In the genomic region with DNA sequence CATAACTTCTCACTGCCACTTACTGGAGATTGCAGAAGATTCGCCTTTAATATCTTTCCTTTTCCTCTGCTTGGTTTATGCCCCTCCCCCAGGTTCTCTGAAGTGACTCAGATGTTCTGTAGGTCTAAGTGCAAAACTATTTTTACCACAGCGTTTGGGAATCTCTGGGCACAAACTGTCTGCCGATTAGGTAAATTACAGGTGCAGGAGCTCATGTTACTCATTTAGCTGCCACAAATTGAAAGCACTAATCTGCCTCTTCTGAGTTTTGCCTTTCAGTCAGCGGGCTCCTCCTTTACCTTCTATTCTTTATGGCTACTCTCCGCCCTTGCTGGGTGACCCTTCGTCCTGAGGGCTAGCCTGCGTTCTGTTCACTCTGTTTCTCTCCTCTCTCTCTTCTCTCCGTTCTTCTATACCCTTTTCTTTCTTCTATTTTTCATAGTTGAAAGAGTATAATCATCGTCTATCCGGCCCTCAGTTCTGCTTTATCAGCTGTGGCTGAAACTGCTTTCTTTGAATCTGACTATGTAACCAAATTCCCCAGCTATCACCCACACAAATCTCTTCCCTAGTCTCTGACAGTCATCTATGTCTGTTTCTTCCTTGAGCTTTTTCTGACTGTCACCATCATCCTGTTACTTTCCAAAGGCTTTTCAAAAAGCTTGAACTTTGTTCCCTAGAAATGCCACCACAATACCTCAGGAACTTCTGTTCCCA, we compare ENCODE assay signal across 7 cellular contexts. TPM values are rescaled to one million over a fixed set of nuclear protein-coding genes. Genes with fewer than 3 reads are reported as not detected.
DNase-seq lines count a peak whose midpoint lies in the region; ATAC-seq and TF ChIP-seq lines count a peak whose summit lies in the region.

No MANE protein-coding gene starts in this region.

- 21% methylated on average over 10 of the region's 10 CpGs for WGBS in right lobe of liver (ENCODE audit: insufficient coverage, low coverage, low lambda C conversion rate, missing lambda C conversion rate)

- TF ChIP-seq POLR2A in right lobe of liver (IDR thresholded peaks at IDR 0.05), result peak; percentile 81

- DNase-seq in RPMI8226 (peak; percentile 81), right lobe of liver (peak in 1 of 3 donors; percentile 64), HEK293T (ENCODE audit: extremely low spot score) (no peak), GOT3 (lab: John Stamatoyannopoulos, UW) (no peak)
- DNase-seq in activated T-helper 1 cell treated with anti-CD3 and anti-CD28 coated beads, Interleukin-12 subunit alpha, Interleukin-12 subunit beta, Interleukin-2, Interleukin-4 antibody, amounts not matched to agents 30 ng/mL and 10 ng/mL and 1 ng/mL, durations not matched to agents 14 hours and 24 hours and 36 hours (ENCODE audit: low spot score), result no peak

- H3K9me3 Mint-ChIP-seq in activated T-helper 1 cell treated with anti-CD3 and anti-CD28 coated beads, Interleukin-12 subunit alpha, Interleukin-12 subunit beta, Interleukin-2, Interleukin-4 antibody, amounts not matched to agents 30 ng/mL and 10 ng/mL and 1 ng/mL, durations not matched to agents 14 hours and 24 hours and 36 hours, result no peaks in the 10 kb centered on the region

- peak overlapping the region; percentile 90 to 95 (median 93) for H3K27ac ChIP-seq in right lobe of liver

- no peaks in the 10 kb centered on the region for H3K9me3 ChIP-seq in right lobe of liver

- no peak overlapping the region for H3K27ac Mint-ChIP-seq in activated T-helper 1 cell treated with anti-CD3 and anti-CD28 coated beads, Interleukin-12 subunit alpha, Interleukin-12 subunit beta, Interleukin-2, Interleukin-4 antibody, amounts not matched to agents 30 ng/mL and 10 ng/mL and 1 ng/mL, durations not matched to agents 14 hours and 24 hours and 36 hours

- peak; percentile 70 for ATAC-seq in GM19397 (IDR thresholded peaks at IDR 0.05; ENCODE audit: unreplicated experiment)
- ATAC-seq in HG03103 (IDR thresholded peaks at IDR 0.05; ENCODE audit: low read depth, unreplicated experiment), result peak; percentile 86
- peak; percentile 85 to 95 (median 92) for ATAC-seq in right lobe of liver

- no peak for TF ChIP-seq CTCF in right lobe of liver (IDR thresholded peaks at IDR 0.05)

- intact Hi-C loops in right lobe of liver (cut with DNase I), result no loop called here
- intact Hi-C loops in activated T-helper 1 cell treated with anti-CD3 and anti-CD28 coated beads, Interleukin-12 subunit alpha, Interleukin-12 subunit beta, Interleukin-2, Interleukin-4 antibody, amounts not matched to agents 30 ng/mL and 10 ng/mL and 1 ng/mL, durations not matched to agents 14 hours and 24 hours and 36 hours (cut with micrococcal nuclease), result no loop called here

- peaks cover 0 to 30% (median 12%) of the 10 kb centered on the region in 4 donors for H3K4me1 ChIP-seq in right lobe of liver

- no peaks in the 10 kb centered on the region for H3K27me3 ChIP-seq in right lobe of liver

- no peaks in the 10 kb centered on the region for H3K4me1 Mint-ChIP-seq in activated T-helper 1 cell treated with anti-CD3 and anti-CD28 coated beads, Interleukin-12 subunit alpha, Interleukin-12 subunit beta, Interleukin-2, Interleukin-4 antibody, amounts not matched to agents 30 ng/mL and 10 ng/mL and 1 ng/mL, durations not matched to agents 14 hours and 24 hours and 36 hours (ENCODE audit: low read depth)

- H3K4me3 Mint-ChIP-seq in activated T-helper 1 cell treated with anti-CD3 and anti-CD28 coated beads, Interleukin-12 subunit alpha, Interleukin-12 subunit beta, Interleukin-2, Interleukin-4 antibody, amounts not matched to agents 30 ng/mL and 10 ng/mL and 1 ng/mL, durations not matched to agents 14 hours and 24 hours and 36 hours, result no peak overlapping the region

- POLR2A ChIA-PET in HEK293T (lab: Yijun Ruan, JAX), result no interaction called here

- CTCF ChIA-PET in HEK293T (lab: Yijun Ruan, JAX), result no interaction called here

- no peaks in the 10 kb centered on the region for H3K36me3 Mint-ChIP-seq in activated T-helper 1 cell treated with anti-CD3 and anti-CD28 coated beads, Interleukin-12 subunit alpha, Interleukin-12 subunit beta, Interleukin-2, Interleukin-4 antibody, amounts not matched to agents 30 ng/mL and 10 ng/mL and 1 ng/mL, durations not matched to agents 14 hours and 24 hours and 36 hours (ENCODE audit: low read depth)

- no peaks in the 10 kb centered on the region for H3K36me3 ChIP-seq in right lobe of liver

- H3K27me3 Mint-ChIP-seq in activated T-helper 1 cell treated with anti-CD3 and anti-CD28 coated beads, Interleukin-12 subunit alpha, Interleukin-12 subunit beta, Interleukin-2, Interleukin-4 antibody, amounts not matched to agents 30 ng/mL and 10 ng/mL and 1 ng/mL, durations not matched to agents 14 hours and 24 hours and 36 hours (ENCODE audit: insufficient read depth), result peaks cover 23% of the 10 kb centered on the region

- H3K4me3 ChIP-seq in right lobe of liver, result peak overlapping the region in 2 of 3 donors; percentile 34 to 43

TF ChIP-seq in HEK293T, 16 proteins besides CTCF, POLR2A, EP300 and RAD21:
- TF ChIP-seq SP1 (IDR thresholded peaks at IDR 0.05) (no peak), LEF1 (IDR thresholded peaks at IDR 0.05; ENCODE audit: borderline replicate concordance) (no peak), FOXA1 (IDR thresholded peaks at IDR 0.05) (no peak), ARNT (IDR thresholded peaks at IDR 0.05) (no peak), TARDBP (IDR thresholded peaks at IDR 0.05) (no peak), ELF4 (IDR thresholded peaks at IDR 0.05) (no peak), BHLHE40 (IDR thresholded peaks at IDR 0.05; ENCODE audit: borderline replicate concordance) (no peak)

RNA-seq across cellular contexts. Expression of gene MYF6, which starts 4.4 kb away (rescaled TPM):
- 1 to 10 TPM in 1 of 6 experiments, under 1 TPM in 1, not detected in 4; 0.18 to 2.2 TPM for total RNA-seq in right lobe of liver
- total RNA-seq in activated T-helper 1 cell treated with anti-CD3 and anti-CD28 coated beads, Interleukin-12 subunit alpha, Interleukin-12 subunit beta, Interleukin-2, Interleukin-4 antibody, amounts not matched to agents 30 ng/mL and 10 ng/mL and 1 ng/mL, durations not matched to agents 14 hours and 24 hours and 36 hours, result not detected in 2 replicates

RNA-seq across cellular contexts. Expression of gene MYF5, which starts 13.7 kb away (rescaled TPM):
- not detected for total RNA-seq in right lobe of liver
- total RNA-seq in activated T-helper 1 cell treated with anti-CD3 and anti-CD28 coated beads, Interleukin-12 subunit alpha, Interleukin-12 subunit beta, Interleukin-2, Interleukin-4 antibody, amounts not matched to agents 30 ng/mL and 10 ng/mL and 1 ng/mL, durations not matched to agents 14 hours and 24 hours and 36 hours, result not detected in 2 replicates
